2 cellular contexts compared by ENCODE assay signal in the genomic region with DNA sequence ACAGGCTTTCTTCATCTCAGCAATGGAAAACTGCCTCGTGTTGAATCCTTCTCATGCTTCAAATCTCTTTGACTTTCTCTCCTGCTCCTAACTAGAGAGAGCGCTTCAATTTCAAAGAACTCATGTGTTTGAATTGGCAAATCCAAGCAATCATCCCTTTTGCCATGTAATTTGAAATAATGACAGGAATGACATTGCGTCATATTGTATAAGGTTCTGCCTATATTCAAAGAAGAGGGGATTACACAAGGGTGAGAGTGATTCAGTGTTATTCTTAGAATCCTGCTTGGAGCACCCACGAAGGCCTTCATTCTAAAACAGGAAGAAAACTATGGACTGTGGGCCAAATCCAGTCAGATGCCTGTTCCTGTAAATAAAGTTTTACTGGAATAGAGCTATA.
TF ChIP-seq lines count a peak whose summit lies in the region.

No MANE protein-coding gene starts in this region.

TF ChIP-seq in HepG2, 621 proteins besides CTCF, POLR2A, EP300 and RAD21:
- TF ChIP-seq, protein P1, sequence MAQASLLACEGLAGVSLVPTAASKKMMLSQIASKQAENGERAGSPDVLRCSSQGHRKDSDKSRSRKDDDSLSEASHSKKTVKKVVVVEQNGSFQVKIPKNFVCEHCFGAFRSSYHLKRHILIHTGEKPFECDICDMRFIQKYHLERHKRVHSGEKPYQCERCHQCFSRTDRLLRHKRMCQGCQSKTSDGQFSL (CRISPR knock-in tag; IDR thresholded peaks at IDR 0.05): no peak
- TF ChIP-seq CEBPB (IDR thresholded peaks at IDR 0.05; ENCODE audit: borderline replicate concordance, low read depth, low read length): peak; percentile 20; the same call in 1 of the 2 replicates

TF ChIP-seq in H1, 55 proteins besides CTCF, POLR2A, EP300 and RAD21:
- TF ChIP-seq HDAC6 (IDR thresholded peaks at IDR 0.05; ENCODE audit: low read depth, low read length) (no peak), CBX5 (IDR thresholded peaks at IDR 0.05; ENCODE audit: low read depth, low read length) (no peak)
- TF ChIP-seq, protein P2, sequence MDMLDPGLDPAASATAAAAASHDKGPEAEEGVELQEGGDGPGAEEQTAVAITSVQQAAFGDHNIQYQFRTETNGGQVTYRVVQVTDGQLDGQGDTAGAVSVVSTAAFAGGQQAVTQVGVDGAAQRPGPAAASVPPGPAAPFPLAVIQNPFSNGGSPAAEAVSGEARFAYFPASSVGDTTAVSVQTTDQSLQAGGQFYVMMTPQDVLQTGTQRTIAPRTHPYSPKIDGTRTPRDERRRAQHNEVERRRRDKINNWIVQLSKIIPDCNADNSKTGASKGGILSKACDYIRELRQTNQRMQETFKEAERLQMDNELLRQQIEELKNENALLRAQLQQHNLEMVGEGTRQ (IDR thresholded peaks at IDR 0.05; ENCODE audit: low read length): no peak
TF ChIP-seq in H1: peak in this region for 0.
